ENCODE assay signal across 1 cellular context in genomic region chr13:20037908-20038307, GRCh38.
A peak's percentile ranks its signal among the peaks of the same experiment; 100 is the strongest.
TF ChIP-seq lines count a peak whose summit lies in the region.

No MANE protein-coding gene starts in this region.

TF ChIP-seq in HEK293, 187 proteins besides CTCF, POLR2A, EP300 and RAD21 (continued from another document):
- TF ChIP-seq ZNF146 (tag by site-specific recombination; IDR thresholded peaks at IDR 0.05) = peak; percentile 74
- TF ChIP-seq ZNF791 (tag by site-specific recombination; IDR thresholded peaks at IDR 0.05) = no peak
- TF ChIP-seq, protein P1, sequence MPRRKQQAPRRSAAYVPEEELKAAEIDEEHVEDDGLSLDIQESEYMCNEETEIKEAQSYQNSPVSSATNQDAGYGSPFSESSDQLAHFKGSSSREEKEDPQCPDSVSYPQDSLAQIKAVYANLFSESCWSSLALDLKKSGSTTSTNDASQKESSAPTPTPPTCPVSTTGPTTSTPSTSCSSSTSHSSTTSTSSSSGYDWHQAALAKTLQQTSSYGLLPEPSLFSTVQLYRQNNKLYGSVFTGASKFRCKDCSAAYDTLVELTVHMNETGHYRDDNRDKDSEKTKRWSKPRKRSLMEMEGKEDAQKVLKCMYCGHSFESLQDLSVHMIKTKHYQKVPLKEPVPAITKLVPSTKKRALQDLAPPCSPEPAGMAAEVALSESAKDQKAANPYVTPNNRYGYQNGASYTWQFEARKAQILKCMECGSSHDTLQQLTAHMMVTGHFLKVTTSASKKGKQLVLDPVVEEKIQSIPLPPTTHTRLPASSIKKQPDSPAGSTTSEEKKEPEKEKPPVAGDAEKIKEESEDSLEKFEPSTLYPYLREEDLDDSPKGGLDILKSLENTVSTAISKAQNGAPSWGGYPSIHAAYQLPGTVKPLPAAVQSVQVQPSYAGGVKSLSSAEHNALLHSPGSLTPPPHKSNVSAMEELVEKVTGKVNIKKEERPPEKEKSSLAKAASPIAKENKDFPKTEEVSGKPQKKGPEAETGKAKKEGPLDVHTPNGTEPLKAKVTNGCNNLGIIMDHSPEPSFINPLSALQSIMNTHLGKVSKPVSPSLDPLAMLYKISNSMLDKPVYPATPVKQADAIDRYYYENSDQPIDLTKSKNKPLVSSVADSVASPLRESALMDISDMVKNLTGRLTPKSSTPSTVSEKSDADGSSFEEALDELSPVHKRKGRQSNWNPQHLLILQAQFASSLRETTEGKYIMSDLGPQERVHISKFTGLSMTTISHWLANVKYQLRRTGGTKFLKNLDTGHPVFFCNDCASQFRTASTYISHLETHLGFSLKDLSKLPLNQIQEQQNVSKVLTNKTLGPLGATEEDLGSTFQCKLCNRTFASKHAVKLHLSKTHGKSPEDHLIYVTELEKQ (tag by site-specific recombination; IDR thresholded peaks at IDR 0.05; ENCODE audit: borderline replicate concordance) = no peak
- TF ChIP-seq ZNF510 (tag by site-specific recombination; IDR thresholded peaks at IDR 0.05; ENCODE audit: insufficient replicate concordance) = no peak
- no peak for TF ChIP-seq ZNF514 (tag by site-specific recombination; IDR thresholded peaks at IDR 0.05)
- no peak for TF ChIP-seq IKZF3 (tag by site-specific recombination; IDR thresholded peaks at IDR 0.05)
- TF ChIP-seq, protein P2, sequence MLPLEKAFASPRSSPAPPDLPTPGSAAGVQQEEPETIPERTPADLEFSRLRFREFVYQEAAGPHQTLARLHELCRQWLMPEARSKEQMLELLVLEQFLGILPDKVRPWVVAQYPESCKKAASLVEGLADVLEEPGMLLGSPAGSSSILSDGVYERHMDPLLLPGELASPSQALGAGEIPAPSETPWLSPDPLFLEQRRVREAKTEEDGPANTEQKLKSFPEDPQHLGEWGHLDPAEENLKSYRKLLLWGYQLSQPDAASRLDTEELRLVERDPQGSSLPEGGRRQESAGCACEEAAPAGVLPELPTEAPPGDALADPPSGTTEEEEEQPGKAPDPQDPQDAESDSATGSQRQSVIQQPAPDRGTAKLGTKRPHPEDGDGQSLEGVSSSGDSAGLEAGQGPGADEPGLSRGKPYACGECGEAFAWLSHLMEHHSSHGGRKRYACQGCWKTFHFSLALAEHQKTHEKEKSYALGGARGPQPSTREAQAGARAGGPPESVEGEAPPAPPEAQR (tag by site-specific recombination; IDR thresholded peaks at IDR 0.05) = no peak
- TF ChIP-seq, protein P3, sequence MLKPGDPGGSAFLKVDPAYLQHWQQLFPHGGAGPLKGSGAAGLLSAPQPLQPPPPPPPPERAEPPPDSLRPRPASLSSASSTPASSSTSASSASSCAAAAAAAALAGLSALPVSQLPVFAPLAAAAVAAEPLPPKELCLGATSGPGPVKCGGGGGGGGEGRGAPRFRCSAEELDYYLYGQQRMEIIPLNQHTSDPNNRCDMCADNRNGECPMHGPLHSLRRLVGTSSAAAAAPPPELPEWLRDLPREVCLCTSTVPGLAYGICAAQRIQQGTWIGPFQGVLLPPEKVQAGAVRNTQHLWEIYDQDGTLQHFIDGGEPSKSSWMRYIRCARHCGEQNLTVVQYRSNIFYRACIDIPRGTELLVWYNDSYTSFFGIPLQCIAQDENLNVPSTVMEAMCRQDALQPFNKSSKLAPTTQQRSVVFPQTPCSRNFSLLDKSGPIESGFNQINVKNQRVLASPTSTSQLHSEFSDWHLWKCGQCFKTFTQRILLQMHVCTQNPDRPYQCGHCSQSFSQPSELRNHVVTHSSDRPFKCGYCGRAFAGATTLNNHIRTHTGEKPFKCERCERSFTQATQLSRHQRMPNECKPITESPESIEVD (tag by site-specific recombination; IDR thresholded peaks at IDR 0.05) = no peak
- no peak for TF ChIP-seq ZNF621 (tag by site-specific recombination; IDR thresholded peaks at IDR 0.05)
- no peak for TF ChIP-seq ZNF24 (tag by site-specific recombination; IDR thresholded peaks at IDR 0.05)
- TF ChIP-seq YY2 (tag by site-specific recombination; IDR thresholded peaks at IDR 0.05) = no peak
- TF ChIP-seq, protein P4, sequence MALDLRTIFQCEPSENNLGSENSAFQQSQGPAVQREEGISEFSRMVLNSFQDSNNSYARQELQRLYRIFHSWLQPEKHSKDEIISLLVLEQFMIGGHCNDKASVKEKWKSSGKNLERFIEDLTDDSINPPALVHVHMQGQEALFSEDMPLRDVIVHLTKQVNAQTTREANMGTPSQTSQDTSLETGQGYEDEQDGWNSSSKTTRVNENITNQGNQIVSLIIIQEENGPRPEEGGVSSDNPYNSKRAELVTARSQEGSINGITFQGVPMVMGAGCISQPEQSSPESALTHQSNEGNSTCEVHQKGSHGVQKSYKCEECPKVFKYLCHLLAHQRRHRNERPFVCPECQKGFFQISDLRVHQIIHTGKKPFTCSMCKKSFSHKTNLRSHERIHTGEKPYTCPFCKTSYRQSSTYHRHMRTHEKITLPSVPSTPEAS (tag by site-specific recombination; IDR thresholded peaks at IDR 0.05) = no peak
- no peak for TF ChIP-seq ZFP37 (tag by site-specific recombination; IDR thresholded peaks at IDR 0.05)
- no peak for TF ChIP-seq SETDB1 (IDR thresholded peaks at IDR 0.05; ENCODE audit: insufficient read length, low read length)
- TF ChIP-seq, protein P5, sequence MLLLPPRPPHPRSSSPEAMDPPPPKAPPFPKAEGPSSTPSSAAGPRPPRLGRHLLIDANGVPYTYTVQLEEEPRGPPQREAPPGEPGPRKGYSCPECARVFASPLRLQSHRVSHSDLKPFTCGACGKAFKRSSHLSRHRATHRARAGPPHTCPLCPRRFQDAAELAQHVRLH (tag by site-specific recombination; IDR thresholded peaks at IDR 0.05) = peak; percentile 73; the same call in 1 of the 2 replicates
TF ChIP-seq in HEK293: peak in this region for 2.
